Comparison of ENCODE assay signal across 18 cellular contexts in genomic region chr7:91946549-91946948, GRCh38. TPM values are rescaled to one million over a fixed set of nuclear protein-coding genes. Genes with fewer than 3 reads are reported as not detected.
DNase-seq lines count a peak whose midpoint lies in the region; ATAC-seq lines count a peak whose summit lies in the region.
"Had no signal": no experiment of that assay in that cellular context is flagged by ENCODE, and none has a peak within 500 bp of the region (broad histone marks: within the 10 kb centered on the region; RNA-seq: fewer than 3 reads in every experiment).

No MANE protein-coding gene starts in this region.

- ATAC-seq in left colon (peak; percentile 51), GM18873 (IDR thresholded peaks at IDR 0.05; ENCODE audit: low FRiP score, unreplicated experiment) (no peak), GM21390 (IDR thresholded peaks at IDR 0.05; ENCODE audit: unreplicated experiment) (no peak), HG02981 (IDR thresholded peaks at IDR 0.05; ENCODE audit: unreplicated experiment) (no peak), HG03342 (IDR thresholded peaks at IDR 0.05; ENCODE audit: unreplicated experiment) (no peak)
- ATAC-seq: naive thymus-derived CD4-positive, alpha-beta T cell had no signal

- intact Hi-C loops in left colon (cut with DNase I, micrococcal nuclease) = no loop called here

- H3K4me3 Mint-ChIP-seq in IgD-negative memory B cell = no peak overlapping the region

- H3K36me3 Mint-ChIP-seq in IgD-negative memory B cell = peaks cover 8% of the 10 kb centered on the region

- DNase-seq in AML-193 (lab: John Stamatoyannopoulos, UW) (peak; percentile 16 to 39), RPMI8226 (peak; percentile 54), left colon (no peak)
- DNase-seq: amniotic stem cell; GM23248; left ventricle myocardium inferior; naive thymus-derived CD4-positive, alpha-beta T cell; NCI-H1694 treated with DMSO at 0.1 percent for 48 hours; NCI-H510A treated with DMSO at 0.1 percent for 48 hours; Peyer's patch; stomach; uterus; WERI-Rb-1 had no signal

- peaks cover 20 to 42% (median 28%) of the 10 kb centered on the region in 3 donors for H3K4me1 Mint-ChIP-seq in IgD-negative memory B cell

- no peaks in the 10 kb centered on the region for H3K27me3 Mint-ChIP-seq in IgD-negative memory B cell
- H3K27me3 Mint-ChIP-seq: naive thymus-derived CD4-positive, alpha-beta T cell had no signal

- H3K27ac Mint-ChIP-seq in IgD-negative memory B cell = peak overlapping the region in 2 of 3 donors; percentile 40 to 67

- H3K9me3 Mint-ChIP-seq in IgD-negative memory B cell = no peaks in the 10 kb centered on the region

RNA-seq across cellular contexts. Expression of gene AKAP9, which starts 5.9 kb away (rescaled TPM):
- polyA plus RNA-seq in IgD-negative memory B cell = 36.2 TPM
- 100 to 1,000 TPM; 150 to 156 TPM for total RNA-seq in left colon

Comparison
In these comparisons a context has a peak if more than half of its experiments do, and no peak if none do; other contexts are left out.
1. DNase-seq: peak in AML-193 (2 of 2) and RPMI8226 (single experiment); none in left colon (0 of 2).